In genomic region chr11:19976281-19976941, GRCh38 we compare ENCODE assay signal across 1 cellular context.
TF ChIP-seq lines count a peak whose summit lies in the region.

No MANE protein-coding gene starts in this region.

TF ChIP-seq in HepG2, 621 proteins besides CTCF, POLR2A, EP300 and RAD21 (continued from another document and continues in another):
- TF ChIP-seq ZBTB25 (CRISPR knock-in tag; IDR thresholded peaks at IDR 0.05) (0 out of 2 replicates have a peak, but pooled peaks have one; percentile 24), NR2C2 (CRISPR knock-in tag; IDR thresholded peaks at IDR 0.05; ENCODE audit: borderline replicate concordance) (peak; percentile 42; the same call in 1 of the 2 replicates), ZNF644 (CRISPR knock-in tag; IDR thresholded peaks at IDR 0.05; ENCODE audit: low read depth) (0 out of 2 replicates have a peak, but pooled peaks have one; percentile 18), SPEN (CRISPR knock-in tag; IDR thresholded peaks at IDR 0.05; ENCODE audit: low read depth) (peak; percentile 47; the same call in 1 of the 2 replicates), MTF2 (CRISPR knock-in tag; IDR thresholded peaks at IDR 0.05; ENCODE audit: borderline replicate concordance) (0 out of 2 replicates have a peak, but pooled peaks have one; percentile 17), DRAP1 (CRISPR knock-in tag; IDR thresholded peaks at IDR 0.05) (peak; percentile 65), SRY (CRISPR knock-in tag; IDR thresholded peaks at IDR 0.05) (peak; percentile 55; the same call in 1 of the 2 replicates), MYC (CRISPR knock-in tag; IDR thresholded peaks at IDR 0.05; ENCODE audit: borderline replicate concordance) (peak; percentile 61; the same call in 1 of the 2 replicates), THAP11 (CRISPR knock-in tag; IDR thresholded peaks at IDR 0.05) (peak; percentile 28; the same call in 1 of the 2 replicates), GATAD1 (CRISPR knock-in tag; IDR thresholded peaks at IDR 0.05) (peak; percentile 21; the same call in 1 of the 2 replicates), ZFP37 (CRISPR knock-in tag; IDR thresholded peaks at IDR 0.05; ENCODE audit: borderline replicate concordance) (0 out of 2 replicates have a peak, but pooled peaks have one; percentile 21), ZNF431 (CRISPR knock-in tag; IDR thresholded peaks at IDR 0.05; ENCODE audit: borderline replicate concordance, low read depth) (peak; percentile 35; the same call in 1 of the 2 replicates), PCBP1 (IDR thresholded peaks at IDR 0.05; ENCODE audit: borderline replicate concordance, low read depth, low read length) (no peak), ZNF660 (CRISPR knock-in tag; IDR thresholded peaks at IDR 0.05; ENCODE audit: borderline replicate concordance, low read depth) (no peak), GATAD2A (CRISPR knock-in tag; IDR thresholded peaks at IDR 0.05) (peak; percentile 90), SAFB2 (CRISPR knock-in tag; IDR thresholded peaks at IDR 0.05; ENCODE audit: borderline replicate concordance, low read depth) (no peak), NONO (IDR thresholded peaks at IDR 0.05) (no peak), NONO (CRISPR knock-in tag; conservative IDR thresholded peaks at IDR 0.05) (peak; percentile 38; the same call in 1 of the 2 replicates), SKI (IDR thresholded peaks at IDR 0.05; ENCODE audit: partially characterized antibody) (no peak), ZNF33B (CRISPR knock-in tag; IDR thresholded peaks at IDR 0.05) (no peak), ZEB1 (IDR thresholded peaks at IDR 0.05; ENCODE audit: insufficient replicate concordance, low read depth) (no peak), FOXK2 (IDR thresholded peaks at IDR 0.05) (no peak), ZNF788 (CRISPR knock-in tag; IDR thresholded peaks at IDR 0.05; ENCODE audit: borderline replicate concordance) (no peak), SALL1 (CRISPR knock-in tag; IDR thresholded peaks at IDR 0.05) (peak; percentile 94), NKX3-1 (CRISPR knock-in tag; IDR thresholded peaks at IDR 0.05) (no peak), ZNF143 (CRISPR knock-in tag; IDR thresholded peaks at IDR 0.05) (peak; percentile 24; the same call in 1 of the 2 replicates), MYPOP (CRISPR knock-in tag; IDR thresholded peaks at IDR 0.05) (0 out of 2 replicates have a peak, but pooled peaks have one; percentile 25), KLF16 (CRISPR knock-in tag; IDR thresholded peaks at IDR 0.05) (no peak; a peak in 1 of 4 replicates), FOXA1 (IDR thresholded peaks at IDR 0.05) (no peak), FOXA1 (CRISPR knock-in tag; IDR thresholded peaks at IDR 0.05) (peak; percentile 58), CERS6 (CRISPR knock-in tag; IDR thresholded peaks at IDR 0.05) (no peak), ZNF124 (CRISPR knock-in tag; IDR thresholded peaks at IDR 0.05) (no peak), ZNF501 (CRISPR knock-in tag; IDR thresholded peaks at IDR 0.05) (peak; percentile 73; the same call in 1 of the 2 replicates), RCOR2 (CRISPR knock-in tag; IDR thresholded peaks at IDR 0.05) (peak; percentile 69), CEBPG (CRISPR knock-in tag; IDR thresholded peaks at IDR 0.05) (0 out of 2 replicates have a peak, but pooled peaks have one; percentile 48), SOX13 (IDR thresholded peaks at IDR 0.05) (no peak; the same call in 1 of the 2 replicates), SOX13 (CRISPR knock-in tag; conservative IDR thresholded peaks at IDR 0.05 in 1 of 2, IDR thresholded peaks at IDR 0.05 in 1 of 2) (peak in 1 of 2 experiments; percentile 28; a peak in 1 of 4 replicates), AKAP8 (CRISPR knock-in tag; IDR thresholded peaks at IDR 0.05) (no peak), ZNF264 (CRISPR knock-in tag; IDR thresholded peaks at IDR 0.05) (peak; percentile 88), NCOA2 (CRISPR knock-in tag; IDR thresholded peaks at IDR 0.05) (peak; percentile 53; the same call in 1 of the 2 replicates), MAZ (IDR thresholded peaks at IDR 0.05; ENCODE audit: borderline replicate concordance, low read depth, low read length) (no peak), MAZ (CRISPR knock-in tag; IDR thresholded peaks at IDR 0.05; ENCODE audit: low read depth) (0 out of 2 replicates have a peak, but pooled peaks have one; percentile 21), HOXA3 (CRISPR knock-in tag; IDR thresholded peaks at IDR 0.05) (peak; percentile 69), ETV5 (CRISPR knock-in tag; IDR thresholded peaks at IDR 0.05; ENCODE audit: borderline replicate concordance) (peak; percentile 91), SYNCRIP (IDR thresholded peaks at IDR 0.05; ENCODE audit: insufficient read depth, low read depth, low read length) (no peak), ZNF629 (CRISPR knock-in tag; conservative IDR thresholded peaks at IDR 0.05) (peak; percentile 53), FOXO1 (CRISPR knock-in tag; IDR thresholded peaks at IDR 0.05) (peak; percentile 41; the same call in 1 of the 2 replicates), HNRNPUL1 (IDR thresholded peaks at IDR 0.05; ENCODE audit: low read depth, low read length) (no peak), ATF1 (CRISPR knock-in tag; IDR thresholded peaks at IDR 0.05) (0 out of 2 replicates have a peak, but pooled peaks have one; percentile 12), ZBTB38 (CRISPR knock-in tag; IDR thresholded peaks at IDR 0.05) (peak; percentile 56; the same call in 1 of the 2 replicates), RFX3 (CRISPR knock-in tag; IDR thresholded peaks at IDR 0.05) (no peak), FOXP4 (CRISPR knock-in tag; IDR thresholded peaks at IDR 0.05) (peak; percentile 66), GABPB1 (CRISPR knock-in tag; IDR thresholded peaks at IDR 0.05) (peak; percentile 59), ZNF337 (CRISPR knock-in tag; IDR thresholded peaks at IDR 0.05; ENCODE audit: borderline replicate concordance, low read depth) (0 out of 2 replicates have a peak, but pooled peaks have one; percentile 25), FOSL2 (CRISPR knock-in tag; IDR thresholded peaks at IDR 0.05) (peak; percentile 66), PCBP2 (optimal IDR thresholded peaks at IDR 0.05; ENCODE audit: low read depth, low read length, poor library complexity, severe bottlenecking) (no peak), ELK4 (CRISPR knock-in tag; IDR thresholded peaks at IDR 0.05; ENCODE audit: borderline replicate concordance) (no peak), MTA1 (CRISPR knock-in tag; IDR thresholded peaks at IDR 0.05; ENCODE audit: borderline replicate concordance) (peak; percentile 87), MEIS1 (CRISPR knock-in tag; IDR thresholded peaks at IDR 0.05; ENCODE audit: borderline replicate concordance) (peak; percentile 81; the same call in 1 of the 2 replicates), SMC3 (IDR thresholded peaks at IDR 0.05; ENCODE audit: low read length) (peak; percentile 13; the same call in 1 of the 2 replicates)
- TF ChIP-seq, protein P1, sequence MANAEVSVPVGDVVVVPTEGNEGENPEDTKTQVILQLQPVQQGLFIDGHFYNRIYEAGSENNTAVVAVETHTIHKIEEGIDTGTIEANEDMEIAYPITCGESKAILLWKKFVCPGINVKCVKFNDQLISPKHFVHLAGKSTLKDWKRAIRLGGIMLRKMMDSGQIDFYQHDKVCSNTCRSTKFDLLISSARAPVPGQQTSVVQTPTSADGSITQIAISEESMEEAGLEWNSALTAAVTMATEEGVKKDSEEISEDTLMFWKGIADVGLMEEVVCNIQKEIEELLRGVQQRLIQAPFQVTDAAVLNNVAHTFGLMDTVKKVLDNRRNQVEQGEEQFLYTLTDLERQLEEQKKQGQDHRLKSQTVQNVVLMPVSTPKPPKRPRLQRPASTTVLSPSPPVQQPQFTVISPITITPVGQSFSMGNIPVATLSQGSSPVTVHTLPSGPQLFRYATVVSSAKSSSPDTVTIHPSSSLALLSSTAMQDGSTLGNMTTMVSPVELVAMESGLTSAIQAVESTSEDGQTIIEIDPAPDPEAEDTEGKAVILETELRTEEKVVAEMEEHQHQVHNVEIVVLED (CRISPR knock-in tag; IDR thresholded peaks at IDR 0.05; ENCODE audit: borderline replicate concordance) = peak; percentile 24; the same call in 1 of the 2 replicates
- TF ChIP-seq, protein P2, sequence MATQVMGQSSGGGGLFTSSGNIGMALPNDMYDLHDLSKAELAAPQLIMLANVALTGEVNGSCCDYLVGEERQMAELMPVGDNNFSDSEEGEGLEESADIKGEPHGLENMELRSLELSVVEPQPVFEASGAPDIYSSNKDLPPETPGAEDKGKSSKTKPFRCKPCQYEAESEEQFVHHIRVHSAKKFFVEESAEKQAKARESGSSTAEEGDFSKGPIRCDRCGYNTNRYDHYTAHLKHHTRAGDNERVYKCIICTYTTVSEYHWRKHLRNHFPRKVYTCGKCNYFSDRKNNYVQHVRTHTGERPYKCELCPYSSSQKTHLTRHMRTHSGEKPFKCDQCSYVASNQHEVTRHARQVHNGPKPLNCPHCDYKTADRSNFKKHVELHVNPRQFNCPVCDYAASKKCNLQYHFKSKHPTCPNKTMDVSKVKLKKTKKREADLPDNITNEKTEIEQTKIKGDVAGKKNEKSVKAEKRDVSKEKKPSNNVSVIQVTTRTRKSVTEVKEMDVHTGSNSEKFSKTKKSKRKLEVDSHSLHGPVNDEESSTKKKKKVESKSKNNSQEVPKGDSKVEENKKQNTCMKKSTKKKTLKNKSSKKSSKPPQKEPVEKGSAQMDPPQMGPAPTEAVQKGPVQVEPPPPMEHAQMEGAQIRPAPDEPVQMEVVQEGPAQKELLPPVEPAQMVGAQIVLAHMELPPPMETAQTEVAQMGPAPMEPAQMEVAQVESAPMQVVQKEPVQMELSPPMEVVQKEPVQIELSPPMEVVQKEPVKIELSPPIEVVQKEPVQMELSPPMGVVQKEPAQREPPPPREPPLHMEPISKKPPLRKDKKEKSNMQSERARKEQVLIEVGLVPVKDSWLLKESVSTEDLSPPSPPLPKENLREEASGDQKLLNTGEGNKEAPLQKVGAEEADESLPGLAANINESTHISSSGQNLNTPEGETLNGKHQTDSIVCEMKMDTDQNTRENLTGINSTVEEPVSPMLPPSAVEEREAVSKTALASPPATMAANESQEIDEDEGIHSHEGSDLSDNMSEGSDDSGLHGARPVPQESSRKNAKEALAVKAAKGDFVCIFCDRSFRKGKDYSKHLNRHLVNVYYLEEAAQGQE (IDR thresholded peaks at IDR 0.05; ENCODE audit: borderline replicate concordance in 1 of 2, low read depth in 1 of 2, low read length in 2 of 2) = peak in 1 of 2 experiments; percentile 8; a peak in 1 of 4 replicates
- TF ChIP-seq, protein P3, sequence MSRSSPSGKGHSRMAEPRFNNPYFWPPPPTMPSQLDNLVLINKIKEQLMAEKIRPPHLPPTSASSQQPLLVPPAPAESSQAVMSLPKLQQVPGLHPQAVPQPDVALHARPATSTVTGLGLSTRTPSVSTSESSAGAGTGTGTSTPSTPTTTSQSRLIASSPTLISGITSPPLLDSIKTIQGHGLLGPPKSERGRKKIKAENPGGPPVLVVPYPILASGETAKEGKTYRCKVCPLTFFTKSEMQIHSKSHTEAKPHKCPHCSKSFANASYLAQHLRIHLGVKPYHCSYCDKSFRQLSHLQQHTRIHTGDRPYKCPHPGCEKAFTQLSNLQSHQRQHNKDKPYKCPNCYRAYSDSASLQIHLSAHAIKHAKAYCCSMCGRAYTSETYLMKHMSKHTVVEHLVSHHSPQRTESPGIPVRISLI (CRISPR knock-in tag; IDR thresholded peaks at IDR 0.05; ENCODE audit: borderline replicate concordance) = no peak
